16 cellular contexts compared by ENCODE assay signal in genomic region chr9:111102793-111103474, GRCh38.
DNase-seq lines count a peak whose midpoint lies in the region; ATAC-seq and TF ChIP-seq lines count a peak whose summit lies in the region.
"Had no signal": no experiment of that assay in that cellular context is flagged by ENCODE, and none has a peak within 500 bp of the region (broad histone marks: within the 10 kb centered on the region; RNA-seq: fewer than 3 reads in every experiment).

No MANE protein-coding gene starts in this region.

- H4K8ac ChIP-seq in IMR-90 (ENCODE audit: low read depth in 2 of 2, low read length in 2 of 2), result no peak overlapping the region

- H3K4me3 Mint-ChIP-seq in HFFc6, result no peak overlapping the region
- H3K4me3 Mint-ChIP-seq: CD14-positive monocyte, GM23338 had no signal

- H3K27me3 ChIP-seq in IMR-90 (ENCODE audit: control insufficient read depth, insufficient read depth, low read length), result no peaks in the 10 kb centered on the region

- BruUV-seq in IMR-90 (replicated peaks; lab: Mats Ljungman, UMichigan), result no TSS peak

- WGBS in IMR-90 (ENCODE audit: extremely low coverage in 2 of 2, insufficient read length in 1 of 2), 2 experiments, result no CpG with 5 or more reads among the region's 4 CpGs

- no peak overlapping the region for H2BK15ac ChIP-seq in IMR-90 (ENCODE audit: low read depth, low read length)

- in situ Hi-C loops in IMR-90 (cut with MboI; ENCODE audit: low sequenced_read_pairs), result no loop called here

- TF ChIP-seq CTCF in AG10803 (conservative IDR thresholded peaks at IDR 0.05; ENCODE audit: low read length) (no peak), IMR-90 (conservative IDR thresholded peaks at IDR 0.05; ENCODE audit: low read depth, low read length) (no peak), fibroblast of the aortic adventitia (IDR thresholded peaks at IDR 0.05; ENCODE audit: insufficient read depth, low read length) (no peak), HFFc6 (IDR thresholded peaks at IDR 0.05) (no peak)

- H3K27ac ChIP-seq in IMR-90 (ENCODE audit: insufficient read depth, low read length), result no peak overlapping the region

- no peak overlapping the region for H2AK5ac ChIP-seq in IMR-90 (ENCODE audit: low read depth, low read length)

- no peak overlapping the region for H3K56ac ChIP-seq in IMR-90 (ENCODE audit: extremely low read depth, insufficient read depth, low read length)

- H2BK120ac ChIP-seq in IMR-90 (ENCODE audit: low read depth, low read length), result no peak overlapping the region

- H3K4me3 ChIP-seq in AG10803 (ENCODE audit: low read length), result no peak overlapping the region
- H3K4me3 ChIP-seq in IMR-90 (ENCODE audit: insufficient read depth, low read depth, low read length), result no peak overlapping the region
- H3K4me3 ChIP-seq in fibroblast of the aortic adventitia (ENCODE audit: low read depth, low read length), result no peak overlapping the region
- H3K4me3 ChIP-seq: GM23338 had no signal

- no peaks in the 10 kb centered on the region for H3K9me3 Mint-ChIP-seq in HFFc6
- H3K9me3 Mint-ChIP-seq: CD14-positive monocyte, GM23338 had no signal

- dilution Hi-C loops in IMR-90 (cut with HindIII; ENCODE audit: low sequenced_read_pairs, unreplicated experiment), result no loop called here

- no peaks in the 10 kb centered on the region for H3K27me3 Mint-ChIP-seq in HFFc6 (ENCODE audit: insufficient read depth)

- CTCF ChIA-PET in IMR-90 (lab: Yijun Ruan, JAX), result no interaction called here

- no peak overlapping the region for H3K14ac ChIP-seq in IMR-90 (replicated peaks; ENCODE audit: low read depth, low read length)

- H3K9me1 ChIP-seq in IMR-90 (ENCODE audit: insufficient read depth, low read length), result no peaks in the 10 kb centered on the region

- H2BK20ac ChIP-seq in IMR-90 (ENCODE audit: low read depth, low read length), result no peak overlapping the region

- ATAC-seq in IMR-90 (ENCODE audit: low read depth) (peak; percentile 46), HG02938 (IDR thresholded peaks at IDR 0.05; ENCODE audit: unreplicated experiment) (no peak)
- ATAC-seq: GM23338 had no signal

- H3K4me2 ChIP-seq in IMR-90 (ENCODE audit: low read depth, low read length), result no peak overlapping the region
- H3K4me2 ChIP-seq: GM23338 had no signal

- no peaks in the 10 kb centered on the region for H3K36me3 Mint-ChIP-seq in HFFc6 (ENCODE audit: low read depth)
- H3K36me3 Mint-ChIP-seq: CD14-positive monocyte had no signal

- H4K91ac ChIP-seq in IMR-90 (ENCODE audit: insufficient read depth, low read depth, low read length), result no peak overlapping the region

- H3K18ac ChIP-seq in IMR-90 (ENCODE audit: low read depth, low read length), result no peak overlapping the region

- H4K20me1 ChIP-seq in IMR-90 (ENCODE audit: insufficient read depth, low read length), result no peaks in the 10 kb centered on the region

- DNase-seq in AG10803 (ENCODE audit: low read depth) (peak; percentile 59), IMR-90 (peak; percentile 31), fibroblast of the aortic adventitia (ENCODE audit: low read depth) (peak; percentile 50), renal cortical epithelial cell (ENCODE audit: low read depth) (peak; percentile 24), NCI-H524 (lab: John Stamatoyannopoulos, UW) (no peak), HFFc6 (no peak)
- DNase-seq in activated CD8-positive, alpha-beta memory T cell treated with anti-CD3 and anti-CD28 coated beads for 24 hours, result no peak
- DNase-seq: GDM1, KG1, NCI-H1092 treated with DMSO at 0.1 percent for 48 hours, NCI-H1694 treated with DMSO at 0.1 percent for 48 hours, NCI-H774, SHP77 had no signal

- POLR2A ChIA-PET in IMR-90 (lab: Charles Lee; ENCODE audit: unreplicated experiment), result no interaction called here

- no peak overlapping the region for H2AFZ ChIP-seq in IMR-90 (replicated peaks; ENCODE audit: low read length, poor library complexity)
- H2AFZ ChIP-seq: GM23338 had no signal

- H2AK9ac ChIP-seq in IMR-90 (replicated peaks; ENCODE audit: low read depth, low read length, poor library complexity), result no peak overlapping the region

- TF ChIP-seq POLR2A in IMR-90 (IDR thresholded peaks at IDR 0.05; ENCODE audit: low read depth, low read length), result no peak

- H3K79me1 ChIP-seq in IMR-90 (ENCODE audit: low read depth in 1 of 2, low read length in 2 of 2), result no peaks in the 10 kb centered on the region

- no peaks in the 10 kb centered on the region for H3K9me3 ChIP-seq in IMR-90 (ENCODE audit: control insufficient read depth, insufficient read depth, low read length)

- H3K36me3 ChIP-seq in IMR-90 (ENCODE audit: control insufficient read depth, insufficient read depth, low read length), result no peaks in the 10 kb centered on the region

- H3K4me1 ChIP-seq in IMR-90 (ENCODE audit: control insufficient read depth, insufficient read depth, low read length), result no peaks in the 10 kb centered on the region

- H3K4ac ChIP-seq in IMR-90 (ENCODE audit: low read depth, low read length), result no peak overlapping the region

- H3K9ac ChIP-seq in IMR-90 (ENCODE audit: low read depth, low read length), result no peak overlapping the region

- no peak overlapping the region; the same call in 1 of the 2 replicates for H3K27ac Mint-ChIP-seq in HFFc6
- H3K27ac Mint-ChIP-seq: CD14-positive monocyte, GM23338 had no signal

- intact Hi-C loops in IMR-90 (cut with micrococcal nuclease), result no loop called here

- no peak overlapping the region for H4K5ac ChIP-seq in IMR-90 (ENCODE audit: low read depth, low read length)

- no peak overlapping the region for H2BK5ac ChIP-seq in IMR-90 (ENCODE audit: low read depth, low read length, poor library complexity, severe bottlenecking)

- peaks cover under 1% of the 10 kb centered on the region for H3K4me1 Mint-ChIP-seq in HFFc6 (ENCODE audit: low read depth)

- no peak for TF ChIP-seq RAD21 in IMR-90 (IDR thresholded peaks at IDR 0.05; ENCODE audit: low read length)

- no peak overlapping the region for H3K23ac ChIP-seq in IMR-90 (ENCODE audit: low read depth, low read length)

TF ChIP-seq in IMR-90, 13 proteins besides CTCF, POLR2A, EP300 and RAD21:
- TF ChIP-seq CHD1 (IDR thresholded peaks at IDR 0.05; ENCODE audit: low read depth, low read length) (no peak), CEBPB (IDR thresholded peaks at IDR 0.05; ENCODE audit: low read depth, low read length) (0 out of 2 replicates have a peak, but pooled peaks have one; percentile 20)
TF ChIP-seq in IMR-90: peak in this region for 1.

Comparison
In these comparisons a context has a peak if more than half of its experiments do, and no peak if none do; other contexts are left out.
1. DNase-seq: peak in AG10803 (single experiment), IMR-90 (single experiment), fibroblast of the aortic adventitia (single experiment) and renal cortical epithelial cell (single experiment); none in NCI-H524 (0 of 2), HFFc6 (single experiment) and activated CD8-positive, alpha-beta memory T cell treated with anti-CD3 and anti-CD28 coated beads for 24 hours (single experiment).